In genomic region chr10:56605043-56605442, GRCh38 we compare ENCODE assay signal across 15 cellular contexts.
A peak's percentile ranks its signal among the peaks of the same experiment; 100 is the strongest.
DNase-seq lines count a peak whose midpoint lies in the region; ATAC-seq and TF ChIP-seq lines count a peak whose summit lies in the region.
"Had no signal": no experiment of that assay in that cellular context is flagged by ENCODE, and none has a peak within 500 bp of the region (broad histone marks: within the 10 kb centered on the region; RNA-seq: fewer than 3 reads in every experiment).

No MANE protein-coding gene starts in this region.

- DNase-seq in GM23338 (ENCODE audit: low spot score) (peak; percentile 60), NCI-H524 (lab: John Stamatoyannopoulos, UW) (peak; percentile 63 to 85), astrocyte of the hippocampus (ENCODE audit: low read depth, low spot score) (peak; percentile 2), mesendoderm (peak; percentile 37), pons (ENCODE audit: low spot score) (no peak), NCI-H2107 (lab: John Stamatoyannopoulos, UW) (no peak)
- no peak for DNase-seq in stimulated activated naive B cell treated with anti-CD40 and anti-IgM and Interleukin-4, amounts not matched to agents 10 μg/mL and 1 μg/mL and 100 μg/mL, for 72 hours
- DNase-seq: activated CD8-positive, alpha-beta memory T cell treated with anti-CD3 and anti-CD28 coated beads, Interleukin-2, amount 10 ng/mL, durations not matched to agents 7 days and 5 days; effector memory CD4-positive, alpha-beta T cell; KBM-7; kidney glomerular epithelial cell; NCI-H1417 had no signal

- H3K27ac ChIP-seq in GM23338 (ENCODE audit: low read depth) (no peak overlapping the region), mesendoderm (ENCODE audit: low read depth, low read length) (no peak overlapping the region)
- H3K27ac ChIP-seq: prostate gland had no signal

- no peak overlapping the region for H4K5ac ChIP-seq in mesendoderm (ENCODE audit: low read length)

- no peak overlapping the region for H3K4me3 Mint-ChIP-seq in GM23338
- no peak overlapping the region for H3K4me3 Mint-ChIP-seq in stimulated activated naive B cell treated with anti-CD40 and anti-IgM and Interleukin-4, amounts not matched to agents 10 μg/mL and 1 μg/mL and 100 μg/mL, for 72 hours
- H3K4me3 Mint-ChIP-seq: activated CD8-positive, alpha-beta memory T cell treated with anti-CD3 and anti-CD28 coated beads, Interleukin-2, amount 10 ng/mL, durations not matched to agents 7 days and 5 days; activated naive CD4-positive, alpha-beta T cell treated with anti-CD3 and anti-CD28 coated beads, Interleukin-2, amount 50 U/mL, for 24 hours had no signal

- H2BK120ac ChIP-seq in mesendoderm (ENCODE audit: low read depth, low read length), result no peak overlapping the region

- H3K56ac ChIP-seq in mesendoderm (ENCODE audit: low read length), result no peak overlapping the region

- no CpG with 5 or more reads among the region's 8 CpGs for whole genome bisulfite sequencing in mesendoderm (ENCODE audit: extremely low coverage, insufficient coverage, low lambda C conversion rate)

- H3K4me2 ChIP-seq in GM23338 (no peak overlapping the region), mesendoderm (ENCODE audit: low read length) (no peak overlapping the region)

- no peaks in the 10 kb centered on the region for H3K79me2 ChIP-seq in GM23338 (replicated peaks; ENCODE audit: insufficient read depth)
- H3K79me2 ChIP-seq in mesendoderm (ENCODE audit: control insufficient read depth, insufficient read depth, low read length), result no peaks in the 10 kb centered on the region

- H2AK5ac ChIP-seq in mesendoderm (ENCODE audit: low read length), result no peak overlapping the region

- H3K27me3 ChIP-seq in GM23338 (ENCODE audit: insufficient read depth) (no peaks in the 10 kb centered on the region), mesendoderm (ENCODE audit: insufficient read depth, low read length, poor library complexity) (no peaks in the 10 kb centered on the region)

- H3K4ac ChIP-seq in mesendoderm (ENCODE audit: low read depth, low read length), result no peak overlapping the region

- H3K18ac ChIP-seq in mesendoderm (ENCODE audit: low read length), result no peak overlapping the region

- no peaks in the 10 kb centered on the region for H4K20me1 ChIP-seq in GM23338 (replicated peaks; ENCODE audit: insufficient read depth)

- H3K79me1 ChIP-seq in mesendoderm (ENCODE audit: low read length), result no peaks in the 10 kb centered on the region

- H3K4me3 ChIP-seq in GM23338 (no peak overlapping the region), mesendoderm (ENCODE audit: low read length) (no peak overlapping the region)
- H3K4me3 ChIP-seq: prostate gland had no signal

- H3K27me3 Mint-ChIP-seq in GM23338 (ENCODE audit: insufficient read depth, low read depth, poor library complexity), result no peaks in the 10 kb centered on the region
- H3K27me3 Mint-ChIP-seq in stimulated activated naive B cell treated with anti-CD40 and anti-IgM and Interleukin-4, amounts not matched to agents 10 μg/mL and 1 μg/mL and 100 μg/mL, for 72 hours, result peaks cover 0 to 7% of the 10 kb centered on the region in 2 donors
- H3K27me3 Mint-ChIP-seq: activated CD8-positive, alpha-beta memory T cell treated with anti-CD3 and anti-CD28 coated beads, Interleukin-2, amount 10 ng/mL, durations not matched to agents 7 days and 5 days; activated naive CD4-positive, alpha-beta T cell treated with anti-CD3 and anti-CD28 coated beads, Interleukin-2, amount 50 U/mL, for 24 hours had no signal

- H3K9ac ChIP-seq in mesendoderm (ENCODE audit: low read length), result no peak overlapping the region

- no peak for TF ChIP-seq CTCF in GM23338 (conservative IDR thresholded peaks at IDR 0.05; ENCODE audit: low read depth in 2 of 2)

- H3K9me3 Mint-ChIP-seq in GM23338, result no peaks in the 10 kb centered on the region
- no peaks in the 10 kb centered on the region for H3K9me3 Mint-ChIP-seq in stimulated activated naive B cell treated with anti-CD40 and anti-IgM and Interleukin-4, amounts not matched to agents 10 μg/mL and 1 μg/mL and 100 μg/mL, for 72 hours
- H3K9me3 Mint-ChIP-seq: activated naive CD4-positive, alpha-beta T cell treated with anti-CD3 and anti-CD28 coated beads, Interleukin-2, amount 50 U/mL, for 24 hours had no signal

- no peaks in the 10 kb centered on the region for H3K9me2 ChIP-seq in GM23338 (ENCODE audit: insufficient read depth)

- no peak overlapping the region for H2BK5ac ChIP-seq in mesendoderm (ENCODE audit: low read length)

- no peaks in the 10 kb centered on the region for H3K4me1 ChIP-seq in GM23338 (ENCODE audit: insufficient read depth)
- no peaks in the 10 kb centered on the region for H3K4me1 ChIP-seq in mesendoderm (ENCODE audit: control insufficient read depth, low read depth, low read length)
- H3K4me1 ChIP-seq: prostate gland had no signal

- no peak overlapping the region for H3K23ac ChIP-seq in mesendoderm (ENCODE audit: low read length)

- no peak overlapping the region for H4K8ac ChIP-seq in mesendoderm (ENCODE audit: low read depth, low read length)

- H3K27ac Mint-ChIP-seq in GM23338, result no peak overlapping the region
- no peak overlapping the region for H3K27ac Mint-ChIP-seq in stimulated activated naive B cell treated with anti-CD40 and anti-IgM and Interleukin-4, amounts not matched to agents 10 μg/mL and 1 μg/mL and 100 μg/mL, for 72 hours
- H3K27ac Mint-ChIP-seq: activated CD8-positive, alpha-beta memory T cell treated with anti-CD3 and anti-CD28 coated beads, Interleukin-2, amount 10 ng/mL, durations not matched to agents 7 days and 5 days; activated naive CD4-positive, alpha-beta T cell treated with anti-CD3 and anti-CD28 coated beads, Interleukin-2, amount 50 U/mL, for 24 hours had no signal

- peak overlapping the region; percentile 56 for H2AFZ ChIP-seq in GM23338

- H3F3A ChIP-seq in GM23338 (replicated peaks; ENCODE audit: low read depth), result no peaks in the 10 kb centered on the region

- H3K36me3 Mint-ChIP-seq in GM23338 (ENCODE audit: low read depth), result no peaks in the 10 kb centered on the region
- H3K36me3 Mint-ChIP-seq in stimulated activated naive B cell treated with anti-CD40 and anti-IgM and Interleukin-4, amounts not matched to agents 10 μg/mL and 1 μg/mL and 100 μg/mL, for 72 hours, result no peaks in the 10 kb centered on the region
- H3K36me3 Mint-ChIP-seq: activated CD8-positive, alpha-beta memory T cell treated with anti-CD3 and anti-CD28 coated beads, Interleukin-2, amount 10 ng/mL, durations not matched to agents 7 days and 5 days; activated naive CD4-positive, alpha-beta T cell treated with anti-CD3 and anti-CD28 coated beads, Interleukin-2, amount 50 U/mL, for 24 hours had no signal

- H3K36me3 ChIP-seq in GM23338 (ENCODE audit: insufficient read depth) (no peaks in the 10 kb centered on the region), mesendoderm (ENCODE audit: control insufficient read depth, insufficient read depth, low read length) (no peaks in the 10 kb centered on the region)
- H3K36me3 ChIP-seq: prostate gland had no signal

- peak; percentile 99 for ATAC-seq in GM23338
- no peak for ATAC-seq in stimulated activated naive B cell treated with anti-CD40 and anti-IgM and Interleukin-4, amounts not matched to agents 10 μg/mL and 1 μg/mL and 100 μg/mL, for 72 hours (replicated peaks)
- no peak for ATAC-seq in GM21526 (IDR thresholded peaks at IDR 0.05; ENCODE audit: low FRiP score, unreplicated experiment)
- ATAC-seq: activated CD8-positive, alpha-beta memory T cell treated with anti-CD3 and anti-CD28 coated beads, Interleukin-2, amount 10 ng/mL, durations not matched to agents 7 days and 5 days had no signal

- H3K4me1 Mint-ChIP-seq in GM23338, result peaks cover 6% of the 10 kb centered on the region; the same call in 2 of the 3 replicates
- H3K4me1 Mint-ChIP-seq in stimulated activated naive B cell treated with anti-CD40 and anti-IgM and Interleukin-4, amounts not matched to agents 10 μg/mL and 1 μg/mL and 100 μg/mL, for 72 hours, result no peaks in the 10 kb centered on the region
- H3K4me1 Mint-ChIP-seq: activated CD8-positive, alpha-beta memory T cell treated with anti-CD3 and anti-CD28 coated beads, Interleukin-2, amount 10 ng/mL, durations not matched to agents 7 days and 5 days; activated naive CD4-positive, alpha-beta T cell treated with anti-CD3 and anti-CD28 coated beads, Interleukin-2, amount 50 U/mL, for 24 hours had no signal

- no peak overlapping the region for H2BK15ac ChIP-seq in mesendoderm (replicated peaks; ENCODE audit: low read depth)

TF ChIP-seq in GM23338, 12 proteins besides CTCF, POLR2A, EP300 and RAD21 (continues in another document):
- TF ChIP-seq ZNF114 (CRISPR knock-in tag; IDR thresholded peaks at IDR 0.05) (no peak), NANOG (IDR thresholded peaks at IDR 0.05; ENCODE audit: borderline replicate concordance) (no peak), EZH2 (IDR thresholded peaks at IDR 0.05; ENCODE audit: low read depth, unreplicated experiment) (no peak), CREB1 (CRISPR knock-in tag; IDR thresholded peaks at IDR 0.05; ENCODE audit: low read depth) (no peak), REST (IDR thresholded peaks at IDR 0.05; ENCODE audit: unreplicated experiment) (no peak), JUNB (IDR thresholded peaks at IDR 0.05; ENCODE audit: unreplicated experiment) (no peak)

Comparison
In these comparisons a context has a peak if more than half of its experiments do, and no peak if none do; other contexts are left out.
1. DNase-seq: peak in GM23338 (single experiment), NCI-H524 (2 of 2), astrocyte of the hippocampus (single experiment) and mesendoderm (single experiment); none in stimulated activated naive B cell treated with anti-CD40 and anti-IgM and Interleukin-4, amounts not matched to agents 10 μg/mL and 1 μg/mL and 100 μg/mL, for 72 hours (single experiment), pons (single experiment) and NCI-H2107 (single experiment).